In the genomic region with DNA sequence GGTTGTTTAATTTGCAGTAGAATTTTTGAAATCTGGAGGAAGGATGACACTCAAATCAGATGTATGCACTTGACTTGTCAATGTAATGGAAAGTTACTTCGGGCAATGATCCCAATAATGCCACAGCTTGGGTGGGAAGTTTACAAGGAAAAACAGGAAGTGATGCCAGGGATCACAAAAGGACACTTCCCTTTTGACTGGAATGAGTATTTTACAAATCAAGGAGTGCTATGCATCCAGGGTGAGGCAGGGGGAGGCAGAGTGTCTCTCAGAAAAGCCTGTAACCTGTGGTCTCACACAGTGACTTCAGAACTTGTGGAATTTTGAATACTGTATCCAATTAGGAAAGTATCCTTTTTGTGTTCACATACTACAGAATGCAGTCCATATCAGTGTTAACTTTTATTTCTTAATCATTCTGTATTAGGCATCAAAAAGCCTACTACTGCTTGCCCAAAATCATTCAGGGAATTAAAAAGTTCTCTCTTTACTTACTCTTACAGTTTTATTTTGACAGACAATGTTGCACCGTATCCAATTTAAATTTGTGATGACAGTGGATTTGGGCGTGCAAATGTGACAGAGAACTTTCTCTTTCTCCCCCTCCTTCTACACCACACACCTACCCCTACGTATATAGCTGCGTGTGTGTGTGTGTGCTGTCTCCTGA, we compare ENCODE assay signal across 8 cellular contexts.
DNase-seq lines count a peak whose midpoint lies in the region; ATAC-seq, FAIRE-seq and TF ChIP-seq lines count a peak whose summit lies in the region.

No MANE protein-coding gene starts in this region.

- H3K4me3 ChIP-seq in GM06990 (replicated peaks; ENCODE audit: low read depth, low read length) (no peak overlapping the region), bronchial epithelial cell (ENCODE audit: low read depth, low read length) (no peak overlapping the region), lower lobe of right lung (no peak overlapping the region)

- peak; percentile 71 to 84 for ATAC-seq in lower lobe of right lung
- no peak for ATAC-seq in HG02852 (IDR thresholded peaks at IDR 0.05; ENCODE audit: unreplicated experiment)
- ATAC-seq in HG03460 (IDR thresholded peaks at IDR 0.05; ENCODE audit: unreplicated experiment): no peak

- no peaks in the 10 kb centered on the region for H3K36me3 ChIP-seq in GM06990 (ENCODE audit: control insufficient read depth, insufficient read depth, low read length)
- no peaks in the 10 kb centered on the region for H3K36me3 ChIP-seq in bronchial epithelial cell (ENCODE audit: control insufficient read depth, insufficient read depth, low read length)
- no peaks in the 10 kb centered on the region for H3K36me3 ChIP-seq in lower lobe of right lung

- DNase-seq in GM06990 (ENCODE audit: extremely low read depth, insufficient read length): no peak
- peak; percentile 18 for DNase-seq in NCI-H1105 (lab: John Stamatoyannopoulos, UW)
- peak; percentile 63 for DNase-seq in bronchial epithelial cell (ENCODE audit: low read depth)
- no peak for DNase-seq in lower lobe of right lung
- DNase-seq in stimulated activated naive CD4-positive, alpha-beta T cell (lab: John Stamatoyannopoulos, UW): no peak
- DNase-seq in GM19239 (ENCODE audit: insufficient read length, low spot score): no peak

- no peak overlapping the region for H3K27ac ChIP-seq in lower lobe of right lung

- no peaks in the 10 kb centered on the region for H3K4me1 ChIP-seq in lower lobe of right lung

- intact Hi-C loops in lower lobe of right lung (cut with DNase I): no loop called here

- H3K27me3 ChIP-seq in GM06990 (replicated peaks; ENCODE audit: control insufficient read depth, insufficient read depth, low read length): no peaks in the 10 kb centered on the region
- no peaks in the 10 kb centered on the region for H3K27me3 ChIP-seq in bronchial epithelial cell (ENCODE audit: control insufficient read depth, insufficient read depth, low read length)
- H3K27me3 ChIP-seq in lower lobe of right lung (ENCODE audit: low read depth): no peaks in the 10 kb centered on the region

- no peak for FAIRE-seq in bronchial epithelial cell (lab: Jason Lieb, UNC)
- no peak for FAIRE-seq in GM19239 (lab: Jason Lieb, UNC)

- no peaks in the 10 kb centered on the region for H3K9me3 ChIP-seq in lower lobe of right lung

- peak; percentile 41 for TF ChIP-seq CTCF in GM06990 (IDR thresholded peaks at IDR 0.05; ENCODE audit: insufficient read depth, low read length, poor library complexity, severe bottlenecking)
- TF ChIP-seq CTCF in bronchial epithelial cell (IDR thresholded peaks at IDR 0.05; ENCODE audit: insufficient read depth, low read length, severe bottlenecking): peak; percentile 63
- TF ChIP-seq CTCF in lower lobe of right lung (IDR thresholded peaks at IDR 0.05): peak; percentile 63

Comparison
In these comparisons a context has a peak if more than half of its experiments do, and no peak if none do; other contexts are left out.
1. DNase-seq: peak in NCI-H1105 (single experiment) and bronchial epithelial cell (single experiment); none in GM06990 (single experiment), lower lobe of right lung (single experiment), stimulated activated naive CD4-positive, alpha-beta T cell (0 of 6) and GM19239 (single experiment).
2. ATAC-seq: peak in lower lobe of right lung (2 of 2); none in HG02852 (single experiment) and HG03460 (single experiment).
3. Peak in every context shown above with its lines, with median percentiles within 50 percentile points of each other: CTCF ChIP-seq.